In the genomic region with DNA sequence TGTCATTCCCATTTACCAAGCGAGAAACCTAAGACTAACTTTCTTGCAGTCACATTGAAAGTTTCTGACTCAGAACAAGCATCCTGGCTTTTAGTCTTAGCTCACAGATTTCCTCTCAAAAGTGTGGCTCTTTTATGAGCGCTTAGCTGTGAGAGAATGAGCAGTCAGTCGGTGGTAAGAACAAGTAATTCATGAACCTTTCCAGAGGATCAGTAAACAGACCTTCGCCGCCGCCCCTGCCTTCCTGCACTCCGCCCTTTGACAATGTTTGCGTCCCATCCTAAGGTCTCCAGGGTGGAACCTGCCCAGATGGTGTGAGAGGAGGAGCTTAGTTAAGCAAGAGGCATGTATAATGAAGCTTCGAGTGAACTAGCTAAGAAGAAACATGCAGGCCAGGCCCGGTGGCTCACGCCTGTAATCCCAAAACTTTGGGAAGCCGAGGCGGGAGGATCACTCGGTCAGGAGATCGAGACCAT, we compare ENCODE assay signal across 1 cellular context.
TF ChIP-seq lines count a peak whose summit lies in the region.

No MANE protein-coding gene starts in this region.

TF ChIP-seq in HepG2, 621 proteins besides CTCF, POLR2A, EP300 and RAD21 (continued from another document and continues in another):
- TF ChIP-seq, protein P1, sequence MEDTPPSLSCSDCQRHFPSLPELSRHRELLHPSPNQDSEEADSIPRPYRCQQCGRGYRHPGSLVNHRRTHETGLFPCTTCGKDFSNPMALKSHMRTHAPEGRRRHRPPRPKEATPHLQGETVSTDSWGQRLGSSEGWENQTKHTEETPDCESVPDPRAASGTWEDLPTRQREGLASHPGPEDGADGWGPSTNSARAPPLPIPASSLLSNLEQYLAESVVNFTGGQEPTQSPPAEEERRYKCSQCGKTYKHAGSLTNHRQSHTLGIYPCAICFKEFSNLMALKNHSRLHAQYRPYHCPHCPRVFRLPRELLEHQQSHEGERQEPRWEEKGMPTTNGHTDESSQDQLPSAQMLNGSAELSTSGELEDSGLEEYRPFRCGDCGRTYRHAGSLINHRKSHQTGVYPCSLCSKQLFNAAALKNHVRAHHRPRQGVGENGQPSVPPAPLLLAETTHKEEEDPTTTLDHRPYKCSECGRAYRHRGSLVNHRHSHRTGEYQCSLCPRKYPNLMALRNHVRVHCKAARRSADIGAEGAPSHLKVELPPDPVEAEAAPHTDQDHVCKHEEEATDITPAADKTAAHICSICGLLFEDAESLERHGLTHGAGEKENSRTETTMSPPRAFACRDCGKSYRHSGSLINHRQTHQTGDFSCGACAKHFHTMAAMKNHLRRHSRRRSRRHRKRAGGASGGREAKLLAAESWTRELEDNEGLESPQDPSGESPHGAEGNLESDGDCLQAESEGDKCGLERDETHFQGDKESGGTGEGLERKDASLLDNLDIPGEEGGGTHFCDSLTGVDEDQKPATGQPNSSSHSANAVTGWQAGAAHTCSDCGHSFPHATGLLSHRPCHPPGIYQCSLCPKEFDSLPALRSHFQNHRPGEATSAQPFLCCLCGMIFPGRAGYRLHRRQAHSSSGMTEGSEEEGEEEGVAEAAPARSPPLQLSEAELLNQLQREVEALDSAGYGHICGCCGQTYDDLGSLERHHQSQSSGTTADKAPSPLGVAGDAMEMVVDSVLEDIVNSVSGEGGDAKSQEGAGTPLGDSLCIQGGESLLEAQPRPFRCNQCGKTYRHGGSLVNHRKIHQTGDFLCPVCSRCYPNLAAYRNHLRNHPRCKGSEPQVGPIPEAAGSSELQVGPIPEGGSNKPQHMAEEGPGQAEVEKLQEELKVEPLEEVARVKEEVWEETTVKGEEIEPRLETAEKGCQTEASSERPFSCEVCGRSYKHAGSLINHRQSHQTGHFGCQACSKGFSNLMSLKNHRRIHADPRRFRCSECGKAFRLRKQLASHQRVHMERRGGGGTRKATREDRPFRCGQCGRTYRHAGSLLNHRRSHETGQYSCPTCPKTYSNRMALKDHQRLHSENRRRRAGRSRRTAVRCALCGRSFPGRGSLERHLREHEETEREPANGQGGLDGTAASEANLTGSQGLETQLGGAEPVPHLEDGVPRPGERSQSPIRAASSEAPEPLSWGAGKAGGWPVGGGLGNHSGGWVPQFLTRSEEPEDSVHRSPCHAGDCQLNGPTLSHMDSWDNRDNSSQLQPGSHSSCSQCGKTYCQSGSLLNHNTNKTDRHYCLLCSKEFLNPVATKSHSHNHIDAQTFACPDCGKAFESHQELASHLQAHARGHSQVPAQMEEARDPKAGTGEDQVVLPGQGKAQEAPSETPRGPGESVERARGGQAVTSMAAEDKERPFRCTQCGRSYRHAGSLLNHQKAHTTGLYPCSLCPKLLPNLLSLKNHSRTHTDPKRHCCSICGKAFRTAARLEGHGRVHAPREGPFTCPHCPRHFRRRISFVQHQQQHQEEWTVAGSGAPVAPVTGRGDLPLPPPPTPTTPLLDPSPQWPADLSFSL (CRISPR knock-in tag; IDR thresholded peaks at IDR 0.05): no peak
- TF ChIP-seq SIN3B (IDR thresholded peaks at IDR 0.05; ENCODE audit: low read length) (no peak), ZBTB26 (CRISPR knock-in tag; IDR thresholded peaks at IDR 0.05; ENCODE audit: borderline replicate concordance) (peak; percentile 79; the same call in 1 of the 2 replicates), KAT8 (CRISPR knock-in tag; IDR thresholded peaks at IDR 0.05) (peak; percentile 62), ZNF292 (CRISPR knock-in tag; IDR thresholded peaks at IDR 0.05; ENCODE audit: borderline replicate concordance, low read depth) (peak; percentile 71; the same call in 1 of the 2 replicates), SNAI1 (CRISPR knock-in tag; IDR thresholded peaks at IDR 0.05; ENCODE audit: borderline replicate concordance) (no peak), NRL (CRISPR knock-in tag; IDR thresholded peaks at IDR 0.05; ENCODE audit: borderline replicate concordance) (no peak), ISL2 (CRISPR knock-in tag; IDR thresholded peaks at IDR 0.05) (peak; percentile 62), TBL1XR1 (IDR thresholded peaks at IDR 0.05; ENCODE audit: borderline replicate concordance, low read length, partially characterized antibody) (no peak), ZNF562 (CRISPR knock-in tag; IDR thresholded peaks at IDR 0.05; ENCODE audit: borderline replicate concordance) (no peak), ZBTB43 (CRISPR knock-in tag; conservative IDR thresholded peaks at IDR 0.05) (0 out of 2 replicates have a peak, but pooled peaks have one; percentile 40), RNF2 (conservative IDR thresholded peaks at IDR 0.05; ENCODE audit: low read depth) (no peak), ZNF614 (CRISPR knock-in tag; IDR thresholded peaks at IDR 0.05; ENCODE audit: borderline replicate concordance) (peak; percentile 82; the same call in 1 of the 2 replicates), NFIC (IDR thresholded peaks at IDR 0.05; ENCODE audit: low read length) (no peak), U2AF2 (IDR thresholded peaks at IDR 0.05; ENCODE audit: low read depth, low read length) (no peak), ZNF234 (CRISPR knock-in tag; conservative IDR thresholded peaks at IDR 0.05) (no peak), ZNF335 (CRISPR knock-in tag; IDR thresholded peaks at IDR 0.05) (no peak), GLI4 (CRISPR knock-in tag; IDR thresholded peaks at IDR 0.05; ENCODE audit: borderline replicate concordance) (no peak), ZNF34 (CRISPR knock-in tag; IDR thresholded peaks at IDR 0.05; ENCODE audit: borderline replicate concordance) (no peak), ISX (CRISPR knock-in tag; conservative IDR thresholded peaks at IDR 0.05) (no peak), ZNF652 (CRISPR knock-in tag; IDR thresholded peaks at IDR 0.05; ENCODE audit: borderline replicate concordance, low read depth) (no peak), TBX3 (IDR thresholded peaks at IDR 0.05; ENCODE audit: borderline replicate concordance) (no peak), ATAD3A (CRISPR knock-in tag; IDR thresholded peaks at IDR 0.05) (no peak), FIP1L1 (IDR thresholded peaks at IDR 0.05; ENCODE audit: borderline replicate concordance, insufficient read depth, low read depth, low read length) (no peak), ZNF530 (CRISPR knock-in tag; IDR thresholded peaks at IDR 0.05; ENCODE audit: low read depth) (no peak), ZNF713 (CRISPR knock-in tag; IDR thresholded peaks at IDR 0.05) (no peak), BHLHE40 (IDR thresholded peaks at IDR 0.05; ENCODE audit: low read length) (no peak), EZH2 (conservative IDR thresholded peaks at IDR 0.05; ENCODE audit: low read depth, low read length) (no peak), SP5 (CRISPR knock-in tag; IDR thresholded peaks at IDR 0.05; ENCODE audit: borderline replicate concordance, low read depth) (peak; percentile 87), MZF1 (CRISPR knock-in tag; IDR thresholded peaks at IDR 0.05; ENCODE audit: borderline replicate concordance) (no peak), ZNF441 (CRISPR knock-in tag; IDR thresholded peaks at IDR 0.05; ENCODE audit: borderline replicate concordance) (peak; percentile 67; the same call in 1 of the 2 replicates), HIC2 (CRISPR knock-in tag; IDR thresholded peaks at IDR 0.05; ENCODE audit: low read depth) (no peak), MBNL3 (CRISPR knock-in tag; conservative IDR thresholded peaks at IDR 0.05) (no peak), ZBTB42 (CRISPR knock-in tag; IDR thresholded peaks at IDR 0.05) (no peak), ZNF460 (CRISPR knock-in tag; IDR thresholded peaks at IDR 0.05; ENCODE audit: borderline replicate concordance) (no peak)
- TF ChIP-seq, protein P2, sequence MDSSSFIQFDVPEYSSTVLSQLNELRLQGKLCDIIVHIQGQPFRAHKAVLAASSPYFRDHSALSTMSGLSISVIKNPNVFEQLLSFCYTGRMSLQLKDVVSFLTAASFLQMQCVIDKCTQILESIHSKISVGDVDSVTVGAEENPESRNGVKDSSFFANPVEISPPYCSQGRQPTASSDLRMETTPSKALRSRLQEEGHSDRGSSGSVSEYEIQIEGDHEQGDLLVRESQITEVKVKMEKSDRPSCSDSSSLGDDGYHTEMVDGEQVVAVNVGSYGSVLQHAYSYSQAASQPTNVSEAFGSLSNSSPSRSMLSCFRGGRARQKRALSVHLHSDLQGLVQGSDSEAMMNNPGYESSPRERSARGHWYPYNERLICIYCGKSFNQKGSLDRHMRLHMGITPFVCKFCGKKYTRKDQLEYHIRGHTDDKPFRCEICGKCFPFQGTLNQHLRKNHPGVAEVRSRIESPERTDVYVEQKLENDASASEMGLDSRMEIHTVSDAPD (CRISPR knock-in tag; IDR thresholded peaks at IDR 0.05): no peak
- TF ChIP-seq, protein P3, sequence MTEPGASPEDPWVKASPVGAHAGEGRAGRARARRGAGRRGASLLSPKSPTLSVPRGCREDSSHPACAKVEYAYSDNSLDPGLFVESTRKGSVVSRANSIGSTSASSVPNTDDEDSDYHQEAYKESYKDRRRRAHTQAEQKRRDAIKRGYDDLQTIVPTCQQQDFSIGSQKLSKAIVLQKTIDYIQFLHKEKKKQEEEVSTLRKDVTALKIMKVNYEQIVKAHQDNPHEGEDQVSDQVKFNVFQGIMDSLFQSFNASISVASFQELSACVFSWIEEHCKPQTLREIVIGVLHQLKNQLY (CRISPR knock-in tag; IDR thresholded peaks at IDR 0.05): peak; percentile 15; the same call in 1 of the 2 replicates
- TF ChIP-seq, protein P4, sequence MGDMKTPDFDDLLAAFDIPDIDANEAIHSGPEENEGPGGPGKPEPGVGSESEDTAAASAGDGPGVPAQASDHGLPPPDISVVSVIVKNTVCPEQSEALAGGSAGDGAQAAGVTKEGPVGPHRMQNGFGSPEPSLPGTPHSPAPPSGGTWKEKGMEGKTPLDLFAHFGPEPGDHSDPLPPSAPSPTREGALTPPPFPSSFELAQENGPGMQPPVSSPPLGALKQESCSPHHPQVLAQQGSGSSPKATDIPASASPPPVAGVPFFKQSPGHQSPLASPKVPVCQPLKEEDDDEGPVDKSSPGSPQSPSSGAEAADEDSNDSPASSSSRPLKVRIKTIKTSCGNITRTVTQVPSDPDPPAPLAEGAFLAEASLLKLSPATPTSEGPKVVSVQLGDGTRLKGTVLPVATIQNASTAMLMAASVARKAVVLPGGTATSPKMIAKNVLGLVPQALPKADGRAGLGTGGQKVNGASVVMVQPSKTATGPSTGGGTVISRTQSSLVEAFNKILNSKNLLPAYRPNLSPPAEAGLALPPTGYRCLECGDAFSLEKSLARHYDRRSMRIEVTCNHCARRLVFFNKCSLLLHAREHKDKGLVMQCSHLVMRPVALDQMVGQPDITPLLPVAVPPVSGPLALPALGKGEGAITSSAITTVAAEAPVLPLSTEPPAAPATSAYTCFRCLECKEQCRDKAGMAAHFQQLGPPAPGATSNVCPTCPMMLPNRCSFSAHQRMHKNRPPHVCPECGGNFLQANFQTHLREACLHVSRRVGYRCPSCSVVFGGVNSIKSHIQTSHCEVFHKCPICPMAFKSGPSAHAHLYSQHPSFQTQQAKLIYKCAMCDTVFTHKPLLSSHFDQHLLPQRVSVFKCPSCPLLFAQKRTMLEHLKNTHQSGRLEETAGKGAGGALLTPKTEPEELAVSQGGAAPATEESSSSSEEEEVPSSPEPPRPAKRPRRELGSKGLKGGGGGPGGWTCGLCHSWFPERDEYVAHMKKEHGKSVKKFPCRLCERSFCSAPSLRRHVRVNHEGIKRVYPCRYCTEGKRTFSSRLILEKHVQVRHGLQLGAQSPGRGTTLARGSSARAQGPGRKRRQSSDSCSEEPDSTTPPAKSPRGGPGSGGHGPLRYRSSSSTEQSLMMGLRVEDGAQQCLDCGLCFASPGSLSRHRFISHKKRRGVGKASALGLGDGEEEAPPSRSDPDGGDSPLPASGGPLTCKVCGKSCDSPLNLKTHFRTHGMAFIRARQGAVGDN (CRISPR knock-in tag; IDR thresholded peaks at IDR 0.05): peak; percentile 83
- TF ChIP-seq, protein P5, sequence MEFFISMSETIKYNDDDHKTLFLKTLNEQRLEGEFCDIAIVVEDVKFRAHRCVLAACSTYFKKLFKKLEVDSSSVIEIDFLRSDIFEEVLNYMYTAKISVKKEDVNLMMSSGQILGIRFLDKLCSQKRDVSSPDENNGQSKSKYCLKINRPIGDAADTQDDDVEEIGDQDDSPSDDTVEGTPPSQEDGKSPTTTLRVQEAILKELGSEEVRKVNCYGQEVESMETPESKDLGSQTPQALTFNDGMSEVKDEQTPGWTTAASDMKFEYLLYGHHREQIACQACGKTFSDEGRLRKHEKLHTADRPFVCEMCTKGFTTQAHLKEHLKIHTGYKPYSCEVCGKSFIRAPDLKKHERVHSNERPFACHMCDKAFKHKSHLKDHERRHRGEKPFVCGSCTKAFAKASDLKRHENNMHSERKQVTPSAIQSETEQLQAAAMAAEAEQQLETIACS (CRISPR knock-in tag; IDR thresholded peaks at IDR 0.05): no peak
- TF ChIP-seq, protein P6, sequence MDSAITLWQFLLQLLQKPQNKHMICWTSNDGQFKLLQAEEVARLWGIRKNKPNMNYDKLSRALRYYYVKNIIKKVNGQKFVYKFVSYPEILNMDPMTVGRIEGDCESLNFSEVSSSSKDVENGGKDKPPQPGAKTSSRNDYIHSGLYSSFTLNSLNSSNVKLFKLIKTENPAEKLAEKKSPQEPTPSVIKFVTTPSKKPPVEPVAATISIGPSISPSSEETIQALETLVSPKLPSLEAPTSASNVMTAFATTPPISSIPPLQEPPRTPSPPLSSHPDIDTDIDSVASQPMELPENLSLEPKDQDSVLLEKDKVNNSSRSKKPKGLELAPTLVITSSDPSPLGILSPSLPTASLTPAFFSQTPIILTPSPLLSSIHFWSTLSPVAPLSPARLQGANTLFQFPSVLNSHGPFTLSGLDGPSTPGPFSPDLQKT (CRISPR knock-in tag; IDR thresholded peaks at IDR 0.05; ENCODE audit: borderline replicate concordance): no peak
